ENCODE assay signal across 8 cellular contexts in genomic region chr13:98509271-98510155, GRCh38.
A peak's percentile ranks its signal among the peaks of the same experiment; 100 is the strongest.
DNase-seq lines count a peak whose midpoint lies in the region; ATAC-seq and TF ChIP-seq lines count a peak whose summit lies in the region.

No MANE protein-coding gene starts in this region.

- intact Hi-C loops in uterus (cut with DNase I; ENCODE audit: low total_unique reads), result no loop called here

- no peaks in the 10 kb centered on the region for H3K27me3 ChIP-seq in uterus

- ATAC-seq in GM19395 (IDR thresholded peaks at IDR 0.05; ENCODE audit: unreplicated experiment), result peak; percentile 50
- ATAC-seq in HG03439 (IDR thresholded peaks at IDR 0.05; ENCODE audit: unreplicated experiment), result peak; percentile 53

- no peak for TF ChIP-seq POLR2A in uterus (IDR thresholded peaks at IDR 0.05)

- peak overlapping the region; percentile 60 to 80 for H3K27ac ChIP-seq in coronary artery
- peak overlapping the region; percentile 67 to 72 for H3K27ac ChIP-seq in uterus

- H3K27me3 Mint-ChIP-seq in T-helper 2 cell treated with Interferon-gamma antibody and Interleukin-4, amounts not matched to agents 5 μg/mL and 100 μg/mL, for 36 hours (ENCODE audit: low read depth), result no peaks in the 10 kb centered on the region

- TF ChIP-seq CTCF in AG09309 (IDR thresholded peaks at IDR 0.05; ENCODE audit: control insufficient read depth, insufficient read depth, low read depth, low read length, missing control alignments) (no peak), coronary artery (IDR thresholded peaks at IDR 0.05) (peak; percentile 8), uterus (IDR thresholded peaks at IDR 0.05) (no peak)

- H3K9me3 ChIP-seq in uterus, result no peaks in the 10 kb centered on the region

- peaks cover 59% of the 10 kb centered on the region for H3K4me1 Mint-ChIP-seq in T-helper 2 cell treated with Interferon-gamma antibody and Interleukin-4, amounts not matched to agents 5 μg/mL and 100 μg/mL, for 36 hours (ENCODE audit: low read depth)

- H3K4me3 ChIP-seq in AG09309 (ENCODE audit: control insufficient read depth, low read depth, low read length) (no peak overlapping the region), coronary artery (no peak overlapping the region), uterus (no peak overlapping the region)

- peak overlapping the region; percentile 84 for H3K27ac Mint-ChIP-seq in T-helper 2 cell treated with Interferon-gamma antibody and Interleukin-4, amounts not matched to agents 5 μg/mL and 100 μg/mL, for 36 hours

- no peaks in the 10 kb centered on the region for H3K36me3 ChIP-seq in uterus

- H3K9me3 Mint-ChIP-seq in T-helper 2 cell treated with Interferon-gamma antibody and Interleukin-4, amounts not matched to agents 5 μg/mL and 100 μg/mL, for 36 hours, result no peaks in the 10 kb centered on the region

- H3K36me3 Mint-ChIP-seq in T-helper 2 cell treated with Interferon-gamma antibody and Interleukin-4, amounts not matched to agents 5 μg/mL and 100 μg/mL, for 36 hours (ENCODE audit: low read depth), result peaks cover 26% of the 10 kb centered on the region

- peak overlapping the region; percentile 45 for H3K4me3 Mint-ChIP-seq in T-helper 2 cell treated with Interferon-gamma antibody and Interleukin-4, amounts not matched to agents 5 μg/mL and 100 μg/mL, for 36 hours

- peaks cover 7 to 10% of the 10 kb centered on the region in 2 donors for H3K4me1 ChIP-seq in uterus

- peak; percentile 78 for DNase-seq in AG09309 (ENCODE audit: low read depth)
- peak; percentile 69 for DNase-seq in T-helper 2 cell treated with Interferon-gamma antibody and Interleukin-4, amounts not matched to agents 5 μg/mL and 100 μg/mL, for 36 hours (ENCODE audit: low spot score)
- no peak for DNase-seq in coronary artery (ENCODE audit: low spot score)
- peak; percentile 40 for DNase-seq in mucosa of gallbladder (ENCODE audit: low spot score)
- DNase-seq in uterus, result peak in 1 of 2 donors; percentile 56
- DNase-seq in T-helper 9 cell, result no peak

Comparison
In these comparisons a context has a peak if more than half of its experiments do, and no peak if none do; other contexts are left out.
1. DNase-seq: peak in AG09309 (single experiment), T-helper 2 cell treated with Interferon-gamma antibody and Interleukin-4, amounts not matched to agents 5 μg/mL and 100 μg/mL, for 36 hours (single experiment) and mucosa of gallbladder (single experiment); none in coronary artery (single experiment) and T-helper 9 cell (single experiment).